In genomic region chr20:35600176-35600995, GRCh38 we compare ENCODE assay signal across 8 cellular contexts. TPM values are rescaled to one million over a fixed set of nuclear protein-coding genes. Genes with fewer than 3 reads are reported as not detected.
DNase-seq lines count a peak whose midpoint lies in the region; ATAC-seq and TF ChIP-seq lines count a peak whose summit lies in the region.

No MANE protein-coding gene starts in this region.

- H3K27me3 ChIP-seq in gastrocnemius medialis: peaks cover 4 to 12% (median 11%) of the 10 kb centered on the region in 3 donors

- H3K4me1 Mint-ChIP-seq in activated naive CD8-positive, alpha-beta T cell treated with anti-CD3 and anti-CD28 coated beads for 36 hours: peaks cover 3% of the 10 kb centered on the region

- H3K9me3 ChIP-seq in gastrocnemius medialis: no peaks in the 10 kb centered on the region

- no peaks in the 10 kb centered on the region for H3K36me3 ChIP-seq in gastrocnemius medialis

- peaks cover 6 to 10% of the 10 kb centered on the region in 2 donors for H3K4me1 ChIP-seq in gastrocnemius medialis

- no peak overlapping the region for H3K27ac Mint-ChIP-seq in activated naive CD8-positive, alpha-beta T cell treated with anti-CD3 and anti-CD28 coated beads for 36 hours

- DNase-seq in D341Med (ENCODE audit: low spot score) (peak; percentile 24), iPS-NIHi11 (ENCODE audit: low spot score) (peak; percentile 32), gastrocnemius medialis (no peak), kidney glomerular epithelial cell (lab: John Stamatoyannopoulos, UW) (no peak), AG08395 (ENCODE audit: low spot score) (no peak), inferior parietal cortex (ENCODE audit: extremely low spot score) (no peak)
- no peak for DNase-seq in activated naive CD8-positive, alpha-beta T cell treated with anti-CD3 and anti-CD28 coated beads for 36 hours
- DNase-seq in activated CD4-positive, CD25-positive, alpha-beta regulatory T cell (lab: John Stamatoyannopoulos, UW): no peak

- H3K27ac ChIP-seq in gastrocnemius medialis: peak overlapping the region in 1 of 4 donors; percentile 15

- intact Hi-C loops in gastrocnemius medialis (cut with DNase I; ENCODE audit: low total_unique reads): loop anchor here (2.0 to 5.0 kb wide), 4 partner anchors 62 to 352 kb away; partner anchors contain the start of genes CPNE1, RBM12, RBM39 and SCAND1

- TF ChIP-seq POLR2A in gastrocnemius medialis (IDR thresholded peaks at IDR 0.05): no peak

- H3K4me3 ChIP-seq in gastrocnemius medialis: peak overlapping the region; percentile 52 to 65 (median 58)

- peaks cover 26% of the 10 kb centered on the region for H3K27me3 Mint-ChIP-seq in activated naive CD8-positive, alpha-beta T cell treated with anti-CD3 and anti-CD28 coated beads for 36 hours

- no peaks in the 10 kb centered on the region for H3K36me3 Mint-ChIP-seq in activated naive CD8-positive, alpha-beta T cell treated with anti-CD3 and anti-CD28 coated beads for 36 hours

- in situ Hi-C loops in gastrocnemius medialis (cut with MboI; ENCODE audit: low sequenced_read_pairs in 4 of 4): no loop called here

- TF ChIP-seq CTCF in gastrocnemius medialis (IDR thresholded peaks at IDR 0.05 in 4 of 5, conservative IDR thresholded peaks at IDR 0.05 in 1 of 5): no peak

- no peaks in the 10 kb centered on the region for H3K9me3 Mint-ChIP-seq in activated naive CD8-positive, alpha-beta T cell treated with anti-CD3 and anti-CD28 coated beads for 36 hours

- ATAC-seq in gastrocnemius medialis: no peak

- peak overlapping the region; percentile 62 for H3K4me3 Mint-ChIP-seq in activated naive CD8-positive, alpha-beta T cell treated with anti-CD3 and anti-CD28 coated beads for 36 hours

RNA-seq across cellular contexts. Expression of gene SPAG4, which starts 15.2 kb away (rescaled TPM):
- 1 to 10 TPM; 7.8 to 8.0 TPM for total RNA-seq in activated naive CD8-positive, alpha-beta T cell treated with anti-CD3 and anti-CD28 coated beads for 36 hours
- total RNA-seq in gastrocnemius medialis: 1 to 10 TPM in 1 of 4 donors, under 1 TPM in 1, not detected in 2; 0.91 to 1.4 TPM

RNA-seq across cellular contexts. Expression of gene ERGIC3, which starts 58.5 kb away (rescaled TPM):
- total RNA-seq in activated naive CD8-positive, alpha-beta T cell treated with anti-CD3 and anti-CD28 coated beads for 36 hours: 100 to 1,000 TPM; 105 to 107 TPM
- total RNA-seq in gastrocnemius medialis: 10 to 100 TPM; 82.5 to 91.0 (median 89.2) TPM

Comparison
In these comparisons a context has a peak if more than half of its experiments do, and no peak if none do; other contexts are left out.
1. DNase-seq: peak in D341Med (single experiment) and iPS-NIHi11 (single experiment); none in activated naive CD8-positive, alpha-beta T cell treated with anti-CD3 and anti-CD28 coated beads for 36 hours (single experiment), gastrocnemius medialis (0 of 2), kidney glomerular epithelial cell (single experiment), AG08395 (single experiment), inferior parietal cortex (single experiment) and activated CD4-positive, CD25-positive, alpha-beta regulatory T cell (0 of 4).